Comparison of ENCODE assay signal across 13 cellular contexts in the genomic region with DNA sequence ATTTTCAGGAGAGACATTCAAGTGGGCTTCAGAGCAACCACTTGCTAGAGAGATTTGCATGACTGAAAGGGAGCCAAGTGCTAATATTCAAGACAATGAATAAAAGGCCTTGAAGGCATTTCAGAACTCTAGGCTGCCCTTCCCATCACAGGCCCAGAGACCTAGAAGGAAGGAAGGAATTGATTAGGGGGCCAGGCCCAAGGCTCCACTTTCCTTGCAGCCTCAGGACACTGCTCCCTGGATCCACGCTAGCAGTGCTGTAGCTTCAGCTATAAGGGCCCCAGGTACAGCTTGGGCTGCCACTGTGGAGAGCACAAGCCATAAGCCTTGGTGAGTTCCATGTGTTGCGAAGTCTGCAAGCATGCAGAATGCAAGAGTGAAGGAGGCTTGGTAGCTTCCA.
DNase-seq lines count a peak whose midpoint lies in the region; ATAC-seq and TF ChIP-seq lines count a peak whose summit lies in the region.
"Had no signal": no experiment of that assay in that cellular context is flagged by ENCODE, and none has a peak within 500 bp of the region (broad histone marks: within the 10 kb centered on the region; RNA-seq: fewer than 3 reads in every experiment).

No MANE protein-coding gene starts in this region.

- H3K14ac ChIP-seq in neuronal stem cell (ENCODE audit: low read length), result no peak overlapping the region

- H3K4me3 ChIP-seq in HUES64 (ENCODE audit: low read length), result no peak overlapping the region
- no peak overlapping the region for H3K4me3 ChIP-seq in neuronal stem cell (ENCODE audit: low read length in 2 of 2)
- H3K4me3 ChIP-seq in mammary epithelial cell (replicated peaks in 1 of 3; ENCODE audit: insufficient read depth in 1 of 3, low read depth in 2 of 3, low read length in 3 of 3), result no peak overlapping the region
- H3K4me3 ChIP-seq: BLaER1, GM12878 had no signal

- intact Hi-C loops in mammary epithelial cell (cut with micrococcal nuclease), result no loop called here

- no peaks in the 10 kb centered on the region for H3K36me3 ChIP-seq in HUES64 (ENCODE audit: insufficient read depth, low read length)
- H3K36me3 ChIP-seq in neuronal stem cell (replicated peaks in 1 of 2; ENCODE audit: control insufficient read depth in 2 of 2, insufficient read depth in 2 of 2, low read length in 2 of 2), result no peaks in the 10 kb centered on the region
- H3K36me3 ChIP-seq in mammary epithelial cell (ENCODE audit: insufficient read depth, low read length), result no peaks in the 10 kb centered on the region
- H3K36me3 ChIP-seq: BLaER1 had no signal

- TF ChIP-seq CTCF in mammary epithelial cell (conservative IDR thresholded peaks at IDR 0.05 in 1 of 2, IDR thresholded peaks at IDR 0.05 in 1 of 2; ENCODE audit: extremely low read depth in 1 of 2, insufficient read depth in 1 of 2, low read depth in 1 of 2, low read length in 2 of 2), result no peak

- no peaks in the 10 kb centered on the region for H3K79me1 ChIP-seq in neuronal stem cell (ENCODE audit: low read depth, low read length)

- no peak overlapping the region for H2BK12ac ChIP-seq in neuronal stem cell (ENCODE audit: low read length)

- no peak overlapping the region for H2AK5ac ChIP-seq in neuronal stem cell (ENCODE audit: low read depth, low read length)

- H3K27me3 ChIP-seq in HUES64 (ENCODE audit: insufficient read depth, low read length) (no peaks in the 10 kb centered on the region), neuronal stem cell (ENCODE audit: control insufficient read depth in 3 of 3, insufficient read depth in 3 of 3, low read depth in 1 of 3, low read length in 3 of 3) (no peaks in the 10 kb centered on the region), mammary epithelial cell (ENCODE audit: insufficient read depth, low read length) (no peaks in the 10 kb centered on the region)
- H3K27me3 ChIP-seq: BLaER1 had no signal

- H3K9ac ChIP-seq in HUES64 (ENCODE audit: low read depth, low read length) (no peak overlapping the region), neuronal stem cell (ENCODE audit: low read depth, low read length, poor library complexity) (no peak overlapping the region), mammary epithelial cell (ENCODE audit: insufficient read depth, low read length) (no peak overlapping the region)
- H3K9ac ChIP-seq: BLaER1 had no signal

- H3K27ac ChIP-seq in HUES64 (ENCODE audit: low read depth, low read length) (peak overlapping the region; percentile 13; the same call in 1 of the 2 replicates), epithelial cell of prostate (peak overlapping the region; percentile 1), neuronal stem cell (replicated peaks; ENCODE audit: low read length) (no peak overlapping the region), mammary epithelial cell (ENCODE audit: insufficient read depth, low read depth, low read length) (no peak overlapping the region)
- H3K27ac ChIP-seq: BLaER1 had no signal

- in situ Hi-C loops in mammary epithelial cell (cut with MboI; ENCODE audit: low sequenced_read_pairs in 2 of 2), result no loop called here

- H3K4ac ChIP-seq in neuronal stem cell (ENCODE audit: low read length), result no peak overlapping the region

- H3K4me1 ChIP-seq in HUES64 (ENCODE audit: insufficient read depth, low read length) (no peaks in the 10 kb centered on the region), neuronal stem cell (ENCODE audit: control insufficient read depth in 2 of 2, insufficient read depth in 1 of 2, low read depth in 1 of 2, low read length in 2 of 2) (peaks cover 0 to 2% of the 10 kb centered on the region in 2 donors), mammary epithelial cell (ENCODE audit: insufficient read depth, low read length) (no peaks in the 10 kb centered on the region)
- H3K4me1 ChIP-seq: BLaER1 had no signal

- H4K91ac ChIP-seq in neuronal stem cell (ENCODE audit: low read depth, low read length, poor library complexity), result no peak overlapping the region

- H3K18ac ChIP-seq in neuronal stem cell (ENCODE audit: low read length), result no peak overlapping the region

- no peaks in the 10 kb centered on the region for H3K79me2 ChIP-seq in mammary epithelial cell (ENCODE audit: insufficient read depth, low read length)

- H2BK5ac ChIP-seq in neuronal stem cell (ENCODE audit: low read length), result no peak overlapping the region

- no TSS peak for BruUV-seq in mammary epithelial cell (replicated peaks; lab: Mats Ljungman, UMichigan)

- H2BK120ac ChIP-seq in neuronal stem cell (ENCODE audit: low read depth, low read length), result no peak overlapping the region

- H4K8ac ChIP-seq in neuronal stem cell (ENCODE audit: low read depth, low read length), result no peak overlapping the region

- H4K20me1 ChIP-seq in mammary epithelial cell (ENCODE audit: insufficient read depth, low read length), result no peaks in the 10 kb centered on the region
- H4K20me1 ChIP-seq: BLaER1 had no signal

- CTCF ChIA-PET in mammary epithelial cell (lab: Charles Lee; ENCODE audit: low non-redundant PET), result no interaction called here

- no peak overlapping the region for H3K23ac ChIP-seq in neuronal stem cell (ENCODE audit: low read depth, low read length, poor library complexity)

- dilution Hi-C loops in mammary epithelial cell (cut with HindIII; ENCODE audit: low sequenced_read_pairs), result no loop called here

- H2AFZ ChIP-seq in neuronal stem cell (ENCODE audit: low read length) (peak overlapping the region; percentile 18), mammary epithelial cell (ENCODE audit: low read depth, low read length) (no peak overlapping the region)

- DNase-seq in ELF-1 (ENCODE audit: low read depth, low spot score), result peak; percentile 10
- no peak for DNase-seq in epithelial cell of prostate (ENCODE audit: low read depth, low spot score)
- DNase-seq in neuronal stem cell (ENCODE audit: low spot score), result no peak
- DNase-seq in mammary epithelial cell, result no peak
- DNase-seq in occipital lobe (lab: John Stamatoyannopoulos, UW), result no peak
- DNase-seq: 8988T; CD4-positive, alpha-beta memory T cell; DMS153; DMS79 treated with DMSO at 0.1 percent for 48 hours had no signal

- H2BK15ac ChIP-seq in neuronal stem cell (ENCODE audit: low read length), result no peak overlapping the region

- 90% methylated on average over 2 of the region's 2 CpGs for WGBS in HUES64
- WGBS in neuronal stem cell (ENCODE audit: extremely low coverage in 2 of 2, insufficient read length in 2 of 2, insufficient replicate concordance in 1 of 2), 2 donors, result no CpG with 5 or more reads among the region's 2 CpGs
- 100% methylated on average over 2 of the region's 2 CpGs for WGBS in mammary epithelial cell (ENCODE audit: low coverage, missing lambda C conversion rate)

- no peak for ATAC-seq in HG03045 (IDR thresholded peaks at IDR 0.05; ENCODE audit: unreplicated experiment)
- ATAC-seq: GM12878 had no signal

- no peaks in the 10 kb centered on the region for H3K9me3 ChIP-seq in HUES64 (ENCODE audit: insufficient read depth, low read depth, low read length)
- H3K9me3 ChIP-seq in neuronal stem cell (replicated peaks in 1 of 2; ENCODE audit: control insufficient read depth in 2 of 2, insufficient read depth in 1 of 2, low read depth in 1 of 2, low read length in 2 of 2), result peaks cover 0 to 8% of the 10 kb centered on the region in 2 donors
- H3K9me3 ChIP-seq in mammary epithelial cell (replicated peaks; ENCODE audit: insufficient read depth, low read length), result no peaks in the 10 kb centered on the region
- H3K9me3 ChIP-seq: BLaER1 had no signal

- H3K4me2 ChIP-seq in neuronal stem cell (ENCODE audit: insufficient read depth, low read length, poor library complexity, severe bottlenecking) (no peak overlapping the region), mammary epithelial cell (ENCODE audit: insufficient read depth, low read depth, low read length) (no peak overlapping the region)
- H3K4me2 ChIP-seq: BLaER1 had no signal

Comparison
In these comparisons a context has a peak if more than half of its experiments do, and no peak if none do; other contexts are left out.
1. H3K27ac ChIP-seq: peak in HUES64 (single experiment) and epithelial cell of prostate (single experiment); none in neuronal stem cell (single experiment) and mammary epithelial cell (single experiment).